In the genomic region with DNA sequence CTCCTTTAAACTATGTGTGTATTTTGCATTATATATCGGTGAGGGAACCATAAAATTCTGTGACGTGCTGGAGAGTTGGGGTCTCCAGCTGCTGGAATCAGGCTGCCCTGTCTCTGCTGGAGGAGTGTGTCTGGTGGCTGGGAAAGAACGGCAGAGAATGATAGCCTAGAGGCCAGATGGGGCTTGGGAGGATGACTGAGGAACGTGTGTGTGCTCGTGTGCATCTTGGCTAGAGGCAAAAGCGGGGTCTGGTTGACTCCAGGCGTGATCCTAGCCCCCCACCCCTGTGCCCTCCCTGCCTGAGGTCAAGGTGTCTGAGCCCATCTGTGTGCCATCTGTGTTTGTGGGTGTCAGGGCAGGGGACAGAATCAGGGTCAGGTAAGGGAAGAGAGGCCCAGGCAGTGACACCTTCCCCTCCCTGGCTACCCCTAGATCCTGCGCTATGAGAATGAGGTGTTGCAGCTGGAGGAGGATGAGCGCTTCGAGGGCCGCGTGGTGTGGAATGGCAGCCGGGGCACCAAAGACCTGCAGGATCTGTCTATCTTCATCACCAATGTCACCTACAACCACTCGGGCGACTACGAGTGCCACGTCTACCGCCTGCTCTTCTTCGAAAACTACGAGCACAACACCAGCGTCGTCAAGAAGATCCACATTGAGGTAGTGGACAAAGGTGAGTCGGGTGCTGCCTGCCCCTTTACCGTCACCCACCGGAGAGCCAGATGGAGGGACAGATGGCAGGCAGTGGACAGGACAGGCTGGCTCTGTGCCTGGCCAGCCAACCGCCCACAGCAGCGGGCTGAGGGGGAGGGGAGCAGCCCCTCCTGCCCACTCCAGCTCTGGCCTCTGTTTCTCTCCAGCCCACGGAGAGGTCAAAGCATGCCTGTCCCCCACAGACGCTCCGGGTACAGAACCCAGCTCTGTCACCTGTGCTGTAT, we compare ENCODE assay signal across 19 cellular contexts. TPM values are rescaled to one million over a fixed set of nuclear protein-coding genes. Genes with fewer than 3 reads are reported as not detected.
A peak's percentile ranks its signal among the peaks of the same experiment; 100 is the strongest.
DNase-seq lines count a peak whose midpoint lies in the region; ATAC-seq and TF ChIP-seq lines count a peak whose summit lies in the region.
"Had no signal": no experiment of that assay in that cellular context is flagged by ENCODE, and none has a peak within 500 bp of the region (broad histone marks: within the 10 kb centered on the region; RNA-seq: fewer than 3 reads in every experiment).

No MANE protein-coding gene starts in this region.

- H3K4me1 ChIP-seq in BLaER1 (peaks cover 79% of the 10 kb centered on the region), neural progenitor cell (peaks cover 4% of the 10 kb centered on the region)

- H4K20me1 ChIP-seq in BLaER1 (peaks cover 17% of the 10 kb centered on the region), neural progenitor cell (ENCODE audit: low read depth) (no peaks in the 10 kb centered on the region)

- H3K27ac Mint-ChIP-seq in brain, result peak overlapping the region in 3 of 5 experiments; percentile 5 to 35 (median 27)
- H3K27ac Mint-ChIP-seq in neural progenitor cell, result no peak overlapping the region
- no peak overlapping the region for H3K27ac Mint-ChIP-seq in Calu3 (ENCODE audit: unreplicated experiment)
- H3K27ac Mint-ChIP-seq: GM23338 had no signal

- H3K4me2 ChIP-seq in BLaER1 (peak overlapping the region; percentile 72), neural progenitor cell (no peak overlapping the region)
- H3K4me2 ChIP-seq: GM23338 had no signal

- H3K9me3 ChIP-seq in BLaER1 (no peaks in the 10 kb centered on the region), neural progenitor cell (ENCODE audit: low read depth) (no peaks in the 10 kb centered on the region)
- H3K9me3 ChIP-seq: Peyer's patch, SJSA1 had no signal

- H3K9me3 Mint-ChIP-seq in brain, result no peaks in the 10 kb centered on the region
- H3K9me3 Mint-ChIP-seq in neural progenitor cell, result no peaks in the 10 kb centered on the region
- H3K9me3 Mint-ChIP-seq in Calu3 (ENCODE audit: low read depth, unreplicated experiment), result no peaks in the 10 kb centered on the region

- H3K36me3 ChIP-seq in BLaER1 (peaks cover 3% of the 10 kb centered on the region), neural progenitor cell (no peaks in the 10 kb centered on the region)
- H3K36me3 ChIP-seq: SJSA1 had no signal

- BruUV-seq in Calu3 (replicated peaks; lab: Mats Ljungman, UMichigan), result no TSS peak

- H3K27me3 ChIP-seq in BLaER1, result peaks cover 38% of the 10 kb centered on the region
- peaks cover 38% of the 10 kb centered on the region for H3K27me3 ChIP-seq in neural progenitor cell
- H3K27me3 ChIP-seq: Peyer's patch had no signal

- CTCF ChIA-PET in Calu3 (lab: Charles Lee), result no interaction called here

- no peak overlapping the region for H2AFZ ChIP-seq in neural progenitor cell (replicated peaks)
- H2AFZ ChIP-seq: GM23338 had no signal

- H3K9ac ChIP-seq in BLaER1 (peak overlapping the region; percentile 38; the same call in 1 of the 2 replicates), neural progenitor cell (no peak overlapping the region)

- no peak for ATAC-seq in HG03521 (IDR thresholded peaks at IDR 0.05; ENCODE audit: unreplicated experiment)
- no peak for ATAC-seq in HG02852 (IDR thresholded peaks at IDR 0.05; ENCODE audit: unreplicated experiment)
- ATAC-seq in HG02885 (IDR thresholded peaks at IDR 0.05; ENCODE audit: poor library complexity, unreplicated experiment), result no peak
- ATAC-seq: GM23338, K562 had no signal

- H3K4me3 ChIP-seq in BLaER1 (no peak overlapping the region), neural progenitor cell (no peak overlapping the region)
- H3K4me3 ChIP-seq: GM23338, K562, Peyer's patch, SJSA1 had no signal

- H3K4me1 Mint-ChIP-seq in brain, result peaks cover 20% of the 10 kb centered on the region
- H3K4me1 Mint-ChIP-seq in neural progenitor cell, result peaks cover 6% of the 10 kb centered on the region
- peaks cover 10% of the 10 kb centered on the region for H3K4me1 Mint-ChIP-seq in Calu3 (ENCODE audit: low read depth, unreplicated experiment)

- H3K36me3 Mint-ChIP-seq in brain (peaks cover 3% of the 10 kb centered on the region), neural progenitor cell (no peaks in the 10 kb centered on the region), Calu3 (ENCODE audit: insufficient read depth, unreplicated experiment) (peaks cover 16% of the 10 kb centered on the region)

- in situ Hi-C loops in G401 (cut with HindIII; ENCODE audit: low sequenced_read_pairs), result no loop called here

- intact Hi-C loops in Calu3 (cut with micrococcal nuclease; ENCODE audit: unreplicated experiment), result no loop called here

- H3K27me3 Mint-ChIP-seq in brain (peaks cover 30% of the 10 kb centered on the region), neural progenitor cell (ENCODE audit: insufficient read depth, low read depth) (peaks cover 34% of the 10 kb centered on the region), Calu3 (ENCODE audit: unreplicated experiment) (peaks cover 42% of the 10 kb centered on the region)

- no peaks in the 10 kb centered on the region for H3K79me2 ChIP-seq in neural progenitor cell (ENCODE audit: low read depth)

- peaks cover 26% of the 10 kb centered on the region for H3F3A ChIP-seq in neural progenitor cell (ENCODE audit: low read depth)

- DNase-seq in G401 (ENCODE audit: low spot score) (peak; percentile 79), neural progenitor cell (ENCODE audit: low spot score) (no peak), Calu3 (no peak)
- DNase-seq: AML-193, DMS53, EL, HCEC 1CT, NCI-H1092 treated with DMSO at 0.1 percent for 48 hours, NCI-H345, NCI-H526 treated with DMSO at 0.1 percent for 48 hours, Peyer's patch had no signal

- H3K4me3 Mint-ChIP-seq in brain (peak overlapping the region; percentile 13 to 85 (median 60)), neural progenitor cell (peak overlapping the region; percentile 39), Calu3 (ENCODE audit: low read depth, unreplicated experiment) (no peak overlapping the region)
- H3K4me3 Mint-ChIP-seq: GM23338 had no signal

- peak overlapping the region; percentile 61 for H3K27ac ChIP-seq in BLaER1
- H3K27ac ChIP-seq in neural progenitor cell, result no peak overlapping the region
- H3K27ac ChIP-seq: Peyer's patch, SJSA1 had no signal

- no peak for TF ChIP-seq CTCF in brain (conservative IDR thresholded peaks at IDR 0.05)
- TF ChIP-seq CTCF in neural progenitor cell (IDR thresholded peaks at IDR 0.05), result no peak
- no peak for TF ChIP-seq CTCF in Calu3 (IDR thresholded peaks at IDR 0.05; ENCODE audit: unreplicated experiment)

RNA-seq across cellular contexts. Expression of gene SCN1B, which starts 3.1 kb away (rescaled TPM):
- 0.17 TPM in 1 of 2 replicates, not detected in the other for total RNA-seq in G401 (2014; rRNA removed; shearing (Covaris generic))
- polyA plus RNA-seq in brain (ENCODE audit: insufficient read depth, low read depth, low replicate concordance), result 67.9 TPM
- total RNA-seq in neural progenitor cell (ENCODE audit: low replicate concordance), result 2.2 and 3.9 TPM in 2 replicates
- total RNA-seq in Calu3 (2022), result 1.4 and 2.1 TPM in 2 replicates

RNA-seq across cellular contexts. Expression of gene HPN, which starts 8.2 kb away (rescaled TPM):
- not detected in 2 replicates for total RNA-seq in G401 (2014; rRNA removed; shearing (Covaris generic))
- polyA plus RNA-seq in brain (ENCODE audit: insufficient read depth, low read depth, low replicate concordance), result 3.9 TPM
- 0.30 and 2.2 TPM in 2 replicates for total RNA-seq in neural progenitor cell (ENCODE audit: low replicate concordance)
- total RNA-seq in Calu3 (2022), result 1.4 and 2.2 TPM in 2 replicates
- total RNA-seq: SJSA1 had no signal

RNA-seq across cellular contexts. Expression of gene GRAMD1A, which starts 33.2 kb away (rescaled TPM):
- 29.9 and 42.9 TPM in 2 replicates for total RNA-seq in G401 (2014; rRNA removed; shearing (Covaris generic))
- 74.9 TPM for polyA plus RNA-seq in brain (ENCODE audit: insufficient read depth, low read depth, low replicate concordance)
- 27.2 and 51.0 TPM in 2 replicates for total RNA-seq in neural progenitor cell (ENCODE audit: low replicate concordance)
- total RNA-seq in Calu3 (2022), result 114 and 126 TPM in 2 replicates

Comparison
In these comparisons a context has a peak if more than half of its experiments do, and no peak if none do; other contexts are left out.
1. H3K27ac Mint-ChIP-seq: peak in brain (3 of 5); none in neural progenitor cell (single experiment) and Calu3 (single experiment).